Comparison of ENCODE assay signal across 2 cellular contexts in the genomic region with DNA sequence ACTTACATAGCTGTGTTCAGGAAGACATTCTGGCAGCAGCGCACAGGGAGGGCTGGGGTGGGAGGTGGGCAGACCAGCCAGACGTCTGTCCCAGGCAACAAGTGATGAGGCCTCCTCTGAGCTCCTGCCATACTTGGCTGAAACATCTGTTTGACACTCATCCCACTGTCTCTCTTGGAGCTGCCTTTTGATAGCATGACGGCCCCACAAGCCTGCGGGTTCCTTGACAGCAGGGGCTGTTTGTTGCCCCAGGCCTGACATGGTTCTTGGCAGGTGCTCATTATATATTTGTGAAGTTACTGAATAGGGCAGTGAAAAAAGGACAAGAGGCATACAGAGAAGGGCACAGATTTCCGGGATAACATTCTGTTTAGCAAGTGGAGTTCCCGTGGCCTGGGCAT.
A peak's percentile ranks its signal among the peaks of the same experiment; 100 is the strongest.
TF ChIP-seq lines count a peak whose summit lies in the region.

No MANE protein-coding gene starts in this region.

TF ChIP-seq in IMR-90, 13 proteins besides CTCF, POLR2A, EP300 and RAD21:
- peak; percentile 28; the same call in 1 of the 2 replicates for TF ChIP-seq RFX5 (IDR thresholded peaks at IDR 0.05; ENCODE audit: low read depth, low read length)
- TF ChIP-seq BHLHE40 (IDR thresholded peaks at IDR 0.05; ENCODE audit: low read depth, low read length): no peak
- TF ChIP-seq RCOR1 (IDR thresholded peaks at IDR 0.05; ENCODE audit: insufficient replicate concordance, low read length): no peak
- TF ChIP-seq MAFK (IDR thresholded peaks at IDR 0.05; ENCODE audit: low read depth, low read length): no peak
- no peak for TF ChIP-seq NFE2L2 (IDR thresholded peaks at IDR 0.05; ENCODE audit: low read depth, low read length)
- TF ChIP-seq SMC3 (IDR thresholded peaks at IDR 0.05; ENCODE audit: low read depth, low read length): no peak

TF ChIP-seq in HepG2, 621 proteins besides CTCF, POLR2A, EP300 and RAD21:
- no peak for TF ChIP-seq ELF3 (CRISPR knock-in tag; IDR thresholded peaks at IDR 0.05)
- no peak for TF ChIP-seq ZMAT3 (CRISPR knock-in tag; conservative IDR thresholded peaks at IDR 0.05)
- no peak for TF ChIP-seq ZNF75D (CRISPR knock-in tag; IDR thresholded peaks at IDR 0.05; ENCODE audit: borderline replicate concordance)
- TF ChIP-seq, protein P1, sequence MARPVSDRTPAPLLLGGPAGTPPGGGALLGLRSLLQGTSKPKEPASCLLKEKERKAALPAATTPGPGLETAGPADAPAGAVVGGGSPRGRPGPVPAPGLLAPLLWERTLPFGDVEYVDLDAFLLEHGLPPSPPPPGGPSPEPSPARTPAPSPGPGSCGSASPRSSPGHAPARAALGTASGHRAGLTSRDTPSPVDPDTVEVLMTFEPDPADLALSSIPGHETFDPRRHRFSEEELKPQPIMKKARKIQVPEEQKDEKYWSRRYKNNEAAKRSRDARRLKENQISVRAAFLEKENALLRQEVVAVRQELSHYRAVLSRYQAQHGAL (CRISPR knock-in tag; IDR thresholded peaks at IDR 0.05; ENCODE audit: not compliant biosample characterization): no peak
- TF ChIP-seq ZNF501 (CRISPR knock-in tag; IDR thresholded peaks at IDR 0.05): no peak
- TF ChIP-seq, protein P2, sequence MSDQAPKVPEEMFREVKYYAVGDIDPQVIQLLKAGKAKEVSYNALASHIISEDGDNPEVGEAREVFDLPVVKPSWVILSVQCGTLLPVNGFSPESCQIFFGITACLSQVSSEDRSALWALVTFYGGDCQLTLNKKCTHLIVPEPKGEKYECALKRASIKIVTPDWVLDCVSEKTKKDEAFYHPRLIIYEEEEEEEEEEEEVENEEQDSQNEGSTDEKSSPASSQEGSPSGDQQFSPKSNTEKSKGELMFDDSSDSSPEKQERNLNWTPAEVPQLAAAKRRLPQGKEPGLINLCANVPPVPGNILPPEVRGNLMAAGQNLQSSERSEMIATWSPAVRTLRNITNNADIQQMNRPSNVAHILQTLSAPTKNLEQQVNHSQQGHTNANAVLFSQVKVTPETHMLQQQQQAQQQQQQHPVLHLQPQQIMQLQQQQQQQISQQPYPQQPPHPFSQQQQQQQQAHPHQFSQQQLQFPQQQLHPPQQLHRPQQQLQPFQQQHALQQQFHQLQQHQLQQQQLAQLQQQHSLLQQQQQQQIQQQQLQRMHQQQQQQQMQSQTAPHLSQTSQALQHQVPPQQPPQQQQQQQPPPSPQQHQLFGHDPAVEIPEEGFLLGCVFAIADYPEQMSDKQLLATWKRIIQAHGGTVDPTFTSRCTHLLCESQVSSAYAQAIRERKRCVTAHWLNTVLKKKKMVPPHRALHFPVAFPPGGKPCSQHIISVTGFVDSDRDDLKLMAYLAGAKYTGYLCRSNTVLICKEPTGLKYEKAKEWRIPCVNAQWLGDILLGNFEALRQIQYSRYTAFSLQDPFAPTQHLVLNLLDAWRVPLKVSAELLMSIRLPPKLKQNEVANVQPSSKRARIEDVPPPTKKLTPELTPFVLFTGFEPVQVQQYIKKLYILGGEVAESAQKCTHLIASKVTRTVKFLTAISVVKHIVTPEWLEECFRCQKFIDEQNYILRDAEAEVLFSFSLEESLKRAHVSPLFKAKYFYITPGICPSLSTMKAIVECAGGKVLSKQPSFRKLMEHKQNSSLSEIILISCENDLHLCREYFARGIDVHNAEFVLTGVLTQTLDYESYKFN (CRISPR knock-in tag; conservative IDR thresholded peaks at IDR 0.05): no peak
- TF ChIP-seq FLYWCH1 (CRISPR knock-in tag; IDR thresholded peaks at IDR 0.05): no peak
- TF ChIP-seq SIN3B (IDR thresholded peaks at IDR 0.05; ENCODE audit: low read length): no peak
- TF ChIP-seq, protein P3, sequence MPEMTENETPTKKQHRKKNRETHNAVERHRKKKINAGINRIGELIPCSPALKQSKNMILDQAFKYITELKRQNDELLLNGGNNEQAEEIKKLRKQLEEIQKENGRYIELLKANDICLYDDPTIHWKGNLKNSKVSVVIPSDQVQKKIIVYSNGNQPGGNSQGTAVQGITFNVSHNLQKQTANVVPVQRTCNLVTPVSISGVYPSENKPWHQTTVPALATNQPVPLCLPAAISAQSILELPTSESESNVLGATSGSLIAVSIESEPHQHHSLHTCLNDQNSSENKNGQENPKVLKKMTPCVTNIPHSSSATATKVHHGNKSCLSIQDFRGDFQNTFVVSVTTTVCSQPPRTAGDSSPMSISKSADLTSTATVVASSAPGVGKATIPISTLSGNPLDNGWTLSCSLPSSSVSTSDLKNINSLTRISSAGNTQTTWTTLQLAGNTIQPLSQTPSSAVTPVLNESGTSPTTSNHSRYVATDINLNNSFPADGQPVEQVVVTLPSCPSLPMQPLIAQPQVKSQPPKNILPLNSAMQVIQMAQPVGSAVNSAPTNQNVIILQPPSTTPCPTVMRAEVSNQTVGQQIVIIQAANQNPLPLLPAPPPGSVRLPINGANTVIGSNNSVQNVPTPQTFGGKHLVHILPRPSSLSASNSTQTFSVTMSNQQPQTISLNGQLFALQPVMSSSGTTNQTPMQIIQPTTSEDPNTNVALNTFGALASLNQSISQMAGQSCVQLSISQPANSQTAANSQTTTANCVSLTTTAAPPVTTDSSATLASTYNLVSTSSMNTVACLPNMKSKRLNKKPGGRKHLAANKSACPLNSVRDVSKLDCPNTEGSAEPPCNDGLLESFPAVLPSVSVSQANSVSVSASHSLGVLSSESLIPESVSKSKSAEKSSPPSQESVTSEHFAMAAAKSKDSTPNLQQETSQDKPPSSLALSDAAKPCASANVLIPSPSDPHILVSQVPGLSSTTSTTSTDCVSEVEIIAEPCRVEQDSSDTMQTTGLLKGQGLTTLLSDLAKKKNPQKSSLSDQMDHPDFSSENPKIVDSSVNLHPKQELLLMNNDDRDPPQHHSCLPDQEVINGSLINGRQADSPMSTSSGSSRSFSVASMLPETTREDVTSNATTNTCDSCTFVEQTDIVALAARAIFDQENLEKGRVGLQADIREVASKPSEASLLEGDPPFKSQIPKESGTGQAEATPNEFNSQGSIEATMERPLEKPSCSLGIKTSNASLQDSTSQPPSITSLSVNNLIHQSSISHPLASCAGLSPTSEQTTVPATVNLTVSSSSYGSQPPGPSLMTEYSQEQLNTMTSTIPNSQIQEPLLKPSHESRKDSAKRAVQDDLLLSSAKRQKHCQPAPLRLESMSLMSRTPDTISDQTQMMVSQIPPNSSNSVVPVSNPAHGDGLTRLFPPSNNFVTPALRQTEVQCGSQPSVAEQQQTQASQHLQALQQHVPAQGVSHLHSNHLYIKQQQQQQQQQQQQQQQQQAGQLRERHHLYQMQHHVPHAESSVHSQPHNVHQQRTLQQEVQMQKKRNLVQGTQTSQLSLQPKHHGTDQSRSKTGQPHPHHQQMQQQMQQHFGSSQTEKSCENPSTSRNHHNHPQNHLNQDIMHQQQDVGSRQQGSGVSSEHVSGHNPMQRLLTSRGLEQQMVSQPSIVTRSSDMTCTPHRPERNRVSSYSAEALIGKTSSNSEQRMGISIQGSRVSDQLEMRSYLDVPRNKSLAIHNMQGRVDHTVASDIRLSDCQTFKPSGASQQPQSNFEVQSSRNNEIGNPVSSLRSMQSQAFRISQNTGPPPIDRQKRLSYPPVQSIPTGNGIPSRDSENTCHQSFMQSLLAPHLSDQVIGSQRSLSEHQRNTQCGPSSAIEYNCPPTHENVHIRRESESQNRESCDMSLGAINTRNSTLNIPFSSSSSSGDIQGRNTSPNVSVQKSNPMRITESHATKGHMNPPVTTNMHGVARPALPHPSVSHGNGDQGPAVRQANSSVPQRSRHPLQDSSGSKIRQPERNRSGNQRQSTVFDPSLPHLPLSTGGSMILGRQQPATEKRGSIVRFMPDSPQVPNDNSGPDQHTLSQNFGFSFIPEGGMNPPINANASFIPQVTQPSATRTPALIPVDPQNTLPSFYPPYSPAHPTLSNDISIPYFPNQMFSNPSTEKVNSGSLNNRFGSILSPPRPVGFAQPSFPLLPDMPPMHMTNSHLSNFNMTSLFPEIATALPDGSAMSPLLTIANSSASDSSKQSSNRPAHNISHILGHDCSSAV (CRISPR knock-in tag; IDR thresholded peaks at IDR 0.05; ENCODE audit: borderline replicate concordance): no peak
- no peak for TF ChIP-seq CC2D1A (CRISPR knock-in tag; IDR thresholded peaks at IDR 0.05)
TF ChIP-seq in HepG2: peak in this region for 0.
